8 cellular contexts compared by ENCODE assay signal in genomic region chr1:149848340-149848771, GRCh38. TPM values are rescaled to one million over a fixed set of nuclear protein-coding genes. Genes with fewer than 3 reads are reported as not detected.
A peak's percentile ranks its signal among the peaks of the same experiment; 100 is the strongest.
DNase-seq lines count a peak whose midpoint lies in the region; ATAC-seq and TF ChIP-seq lines count a peak whose summit lies in the region.

No MANE protein-coding gene starts in this region.

- TF ChIP-seq CTCF in CD4-positive, alpha-beta T cell (IDR thresholded peaks at IDR 0.05), result no peak
- TF ChIP-seq CTCF in adrenal gland (IDR thresholded peaks at IDR 0.05) (no peak), esophagus muscularis mucosa (IDR thresholded peaks at IDR 0.05) (no peak)

- H3K9me3 Mint-ChIP-seq in CD4-positive, alpha-beta T cell, result no peaks in the 10 kb centered on the region

- no peak overlapping the region for H2BK120ac ChIP-seq in mesendoderm (ENCODE audit: low read depth, low read length)

- H3K79me1 ChIP-seq in mesendoderm (ENCODE audit: low read length), result peaks cover 5% of the 10 kb centered on the region

- peaks cover 45% of the 10 kb centered on the region for H3K79me2 ChIP-seq in mesendoderm (ENCODE audit: control insufficient read depth, insufficient read depth, low read length)

- H3K4me3 ChIP-seq in HUES64 (ENCODE audit: low read length) (peak overlapping the region; percentile 89), adrenal gland (no peak overlapping the region), mesendoderm (ENCODE audit: low read length) (no peak overlapping the region), esophagus muscularis mucosa (no peak overlapping the region)

- H3K4ac ChIP-seq in mesendoderm (ENCODE audit: low read depth, low read length), result no peak overlapping the region

- H3K36me3 Mint-ChIP-seq in CD4-positive, alpha-beta T cell (ENCODE audit: low read depth), result peaks cover 64% of the 10 kb centered on the region

- H3K23ac ChIP-seq in mesendoderm (ENCODE audit: low read length), result no peak overlapping the region

- H3K4me3 Mint-ChIP-seq in CD4-positive, alpha-beta T cell, result peak overlapping the region; percentile 87

- TF ChIP-seq EP300 in esophagus muscularis mucosa (IDR thresholded peaks at IDR 0.05), result no peak

- no peak for ATAC-seq in CD4-positive, alpha-beta T cell (ENCODE audit: poor library complexity)

- H3K18ac ChIP-seq in mesendoderm (ENCODE audit: low read length), result no peak overlapping the region

- no peak overlapping the region for H3K27ac ChIP-seq in CD4-positive, alpha-beta T cell (ENCODE audit: low read depth, low read length)
- H3K27ac ChIP-seq in HUES64 (ENCODE audit: low read depth, low read length), result peak overlapping the region; percentile 36; the same call in 1 of the 2 replicates
- H3K27ac ChIP-seq in adrenal gland, result peak overlapping the region in 1 of 5 donors; percentile 20
- no peak overlapping the region for H3K27ac ChIP-seq in mesendoderm (ENCODE audit: low read depth, low read length)
- no peak overlapping the region for H3K27ac ChIP-seq in esophagus muscularis mucosa (replicated peaks in 1 of 4)

- no peaks in the 10 kb centered on the region for H3K27me3 ChIP-seq in CD4-positive, alpha-beta T cell (ENCODE audit: control insufficient read depth, insufficient read depth, low read length)
- no peaks in the 10 kb centered on the region for H3K27me3 ChIP-seq in HUES64 (ENCODE audit: insufficient read depth, low read length)
- no peaks in the 10 kb centered on the region for H3K27me3 ChIP-seq in adrenal gland
- no peaks in the 10 kb centered on the region for H3K27me3 ChIP-seq in mesendoderm (ENCODE audit: insufficient read depth, low read length, poor library complexity)
- H3K27me3 ChIP-seq in esophagus muscularis mucosa, result no peaks in the 10 kb centered on the region

- no peak overlapping the region for H2BK15ac ChIP-seq in mesendoderm (replicated peaks; ENCODE audit: low read depth)

- 75% methylated on average over 1 of the region's 1 CpG for WGBS in HUES64
- 59 to 64% (median 62%) methylated on average over 1 of the region's 1 CpG for WGBS in adrenal gland, 4 donors
- WGBS in mesendoderm (ENCODE audit: extremely low coverage, insufficient coverage, low lambda C conversion rate), result no CpG with 5 or more reads among the region's 1 CpG
- 68% methylated on average over 1 of the region's 1 CpG for WGBS in esophagus muscularis mucosa

- TF ChIP-seq POLR2A in adrenal gland (IDR thresholded peaks at IDR 0.05) (no peak), esophagus muscularis mucosa (IDR thresholded peaks at IDR 0.05; ENCODE audit: low read depth) (no peak)

- DNase-seq in CD4-positive, alpha-beta T cell, result no peak
- DNase-seq in adrenal gland (peak in 5 of 7 donors; percentile 5 to 51 (median 10)), mesendoderm (peak; percentile 23), NCI-H2107 treated with DMSO at 0.1 percent for 48 hours (lab: John Stamatoyannopoulos, UW; ENCODE audit: unreplicated experiment) (no peak), NCI-H2107 (lab: John Stamatoyannopoulos, UW) (no peak), DMS153 (lab: John Stamatoyannopoulos, UW) (no peak), esophagus muscularis mucosa (ENCODE audit: extremely low spot score) (no peak)

- H3K4me1 ChIP-seq in HUES64 (ENCODE audit: insufficient read depth, low read length) (peaks cover 46% of the 10 kb centered on the region), adrenal gland (replicated peaks in 1 of 2) (peaks cover 22 to 52% of the 10 kb centered on the region in 2 donors), mesendoderm (ENCODE audit: control insufficient read depth, low read depth, low read length) (peaks cover 12% of the 10 kb centered on the region), esophagus muscularis mucosa (peaks cover 31 to 49% (median 47%) of the 10 kb centered on the region in 4 donors)

- H3K4me2 ChIP-seq in mesendoderm (ENCODE audit: low read length), result no peak overlapping the region

- H3K27ac Mint-ChIP-seq in CD4-positive, alpha-beta T cell, result peak overlapping the region; percentile 91

- H2BK5ac ChIP-seq in mesendoderm (ENCODE audit: low read length), result no peak overlapping the region

- intact Hi-C loops in CD4-positive, alpha-beta T cell (cut with DNase I, micrococcal nuclease), result no loop called here
- intact Hi-C loops in adrenal gland (cut with DNase I), result no loop called here
- intact Hi-C loops in esophagus muscularis mucosa (cut with DNase I), result no loop called here

- H3K36me3 ChIP-seq in HUES64 (ENCODE audit: insufficient read depth, low read length) (no peaks in the 10 kb centered on the region), adrenal gland (replicated peaks in 1 of 2) (no peaks in the 10 kb centered on the region), mesendoderm (ENCODE audit: control insufficient read depth, insufficient read depth, low read length) (no peaks in the 10 kb centered on the region), esophagus muscularis mucosa (peaks cover 0 to 4% (median 0%) of the 10 kb centered on the region in 4 donors)

- H3K9me3 ChIP-seq in CD4-positive, alpha-beta T cell (ENCODE audit: control insufficient read depth, low read length), result no peaks in the 10 kb centered on the region
- no peaks in the 10 kb centered on the region for H3K9me3 ChIP-seq in HUES64 (ENCODE audit: insufficient read depth, low read depth, low read length)
- no peaks in the 10 kb centered on the region for H3K9me3 ChIP-seq in adrenal gland (replicated peaks in 1 of 3)
- H3K9me3 ChIP-seq in esophagus muscularis mucosa, result no peaks in the 10 kb centered on the region

- no peak overlapping the region for H4K8ac ChIP-seq in mesendoderm (ENCODE audit: low read depth, low read length)

- CTCF ChIA-PET in CD4-positive, alpha-beta T cell (lab: Charles Lee), result no interaction called here

- H3K56ac ChIP-seq in mesendoderm (ENCODE audit: low read length), result peak overlapping the region; percentile 54

- no peak overlapping the region for H2AK5ac ChIP-seq in mesendoderm (ENCODE audit: low read length)

- POLR2A ChIA-PET in CD4-positive, alpha-beta T cell (lab: Charles Lee), result interaction anchor here (1.9 to 2.9 kb wide), 2 partner anchors 36 to 38 kb away, joined by 9 to 185 read pairs; a partner anchor contains a TSS

- H3K27me3 Mint-ChIP-seq in CD4-positive, alpha-beta T cell, result no peaks in the 10 kb centered on the region

- peak overlapping the region; percentile 36; the same call in 1 of the 2 replicates for H3K9ac ChIP-seq in HUES64 (ENCODE audit: low read depth, low read length)
- peak overlapping the region; percentile 81 for H3K9ac ChIP-seq in mesendoderm (ENCODE audit: low read length)

- no peak overlapping the region for H4K5ac ChIP-seq in mesendoderm (ENCODE audit: low read length)

- H3K4me1 Mint-ChIP-seq in CD4-positive, alpha-beta T cell (ENCODE audit: low read depth), result peaks cover 68% of the 10 kb centered on the region

RNA-seq across cellular contexts. Expression of gene BOLA1, which starts 51.0 kb away (rescaled TPM):
- 1 to 10 TPM; 4.6 to 6.4 TPM for total RNA-seq in CD4-positive, alpha-beta T cell
- polyA plus RNA-seq in HUES64 (2013, experiment 1 of 2), result 3.7 TPM
- 5.2 TPM for polyA plus RNA-seq in HUES64 (2013, experiment 2 of 2)
- 10 to 100 TPM; 12.3 to 63.8 (median 31.9) TPM for total RNA-seq in adrenal gland
- polyA plus RNA-seq in adrenal gland, result 10 to 100 TPM; 12.2 to 50.2 (median 41.0) TPM
- 6.0 TPM for polyA plus RNA-seq in mesendoderm (2013, experiment 1 of 2)
- 6.8 TPM for polyA plus RNA-seq in mesendoderm (2013, experiment 2 of 2)
- total RNA-seq in esophagus muscularis mucosa, result 10 to 100 TPM; 31.1 to 45.8 (median 41.6) TPM

Comparison
In these comparisons a context has a peak if more than half of its experiments do, and no peak if none do; other contexts are left out.
1. DNase-seq: peak in adrenal gland (5 of 7) and mesendoderm (single experiment); none in CD4-positive, alpha-beta T cell (0 of 10), NCI-H2107 treated with DMSO at 0.1 percent for 48 hours (single experiment), NCI-H2107 (single experiment), DMS153 (single experiment) and esophagus muscularis mucosa (single experiment).